ENCODE assay signal across 18 cellular contexts in the genomic region with DNA sequence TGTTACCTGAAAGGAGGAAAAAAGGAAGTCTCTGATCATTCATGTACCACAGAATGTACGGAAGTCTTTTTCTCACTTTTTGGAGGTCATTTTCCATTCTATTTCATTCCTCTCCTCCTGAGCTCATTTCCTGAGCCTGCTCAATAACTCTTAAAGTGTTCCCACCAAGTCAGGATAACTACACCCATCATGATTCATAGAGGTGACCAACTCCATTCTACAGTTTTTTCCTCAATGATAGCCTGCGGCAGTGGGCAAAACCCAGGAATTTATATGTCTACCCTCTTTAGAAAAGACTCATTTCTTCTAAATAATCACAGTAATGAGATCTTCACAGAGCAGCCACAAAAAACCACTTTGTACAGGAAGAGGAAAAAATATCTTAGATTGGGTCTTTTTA.
"Had no signal": no experiment of that assay in that cellular context is flagged by ENCODE, and none has a peak within 500 bp of the region (broad histone marks: within the 10 kb centered on the region; RNA-seq: fewer than 3 reads in every experiment).

No MANE protein-coding gene starts in this region.

- DNase-seq: activated CD4-positive, alpha-beta T cell treated with anti-CD3 and anti-CD28 coated beads, Interleukin-2, amount 10 ng/mL, durations not matched to agents 24 days and 14 days; activated CD8-positive, alpha-beta memory T cell treated with anti-CD3 and anti-CD28 coated beads, Interleukin-2, amount 50 U/mL, for 4 hours; activated effector memory CD4-positive, alpha-beta T cell treated with Interleukin-2 at 50 U/mL for 16 hours; activated naive CD4-positive, alpha-beta T cell treated with anti-CD3 and anti-CD28 coated beads, Interleukin-2, amount 50 U/mL, for 16 hours; activated T-cell treated with anti-CD3 and anti-CD28 coated beads, Interleukin-2, amount 50 U/mL, for 4 hours; dermis blood vessel endothelial cell; effector memory CD4-positive, alpha-beta T cell; esophagus squamous epithelium; immature natural killer cell; kidney glomerular epithelial cell; left ventricle myocardium inferior; mammary epithelial cell; midbrain; right lobe of liver; spleen; stimulated activated naive B cell treated with anti-CD40 and anti-IgM and Interleukin-4, amounts not matched to agents 10 μg/mL and 1 μg/mL and 100 μg/mL, for 72 hours; T-helper 9 cell; upper lobe of right lung had no signal

- ATAC-seq: activated T-cell treated with anti-CD3 and anti-CD28 coated beads, Interleukin-2, amount 50 U/mL, for 4 hours; right lobe of liver; stimulated activated naive B cell treated with anti-CD40 and anti-IgM and Interleukin-4, amounts not matched to agents 10 μg/mL and 1 μg/mL and 100 μg/mL, for 72 hours; upper lobe of right lung had no signal
